Comparison of ENCODE assay signal across 1 cellular context in genomic region chr19:10749435-10750384, GRCh38.
TF ChIP-seq lines count a peak whose summit lies in the region.

No MANE protein-coding gene starts in this region.

TF ChIP-seq in HepG2, 621 proteins besides CTCF, POLR2A, EP300 and RAD21 (continued from another document and continues in another):
- TF ChIP-seq PAXIP1 (CRISPR knock-in tag; conservative IDR thresholded peaks at IDR 0.05) (peak; percentile 68), HIVEP1 (CRISPR knock-in tag; IDR thresholded peaks at IDR 0.05) (no peak), ZNF556 (CRISPR knock-in tag; IDR thresholded peaks at IDR 0.05; ENCODE audit: borderline replicate concordance) (no peak), RFXAP (CRISPR knock-in tag; IDR thresholded peaks at IDR 0.05; ENCODE audit: borderline replicate concordance) (no peak), ZBTB7A (CRISPR knock-in tag; IDR thresholded peaks at IDR 0.05) (no peak), MAFG (CRISPR knock-in tag; IDR thresholded peaks at IDR 0.05) (no peak), ZNF839 (CRISPR knock-in tag; IDR thresholded peaks at IDR 0.05; ENCODE audit: borderline replicate concordance) (no peak), ZBTB38 (CRISPR knock-in tag; IDR thresholded peaks at IDR 0.05) (no peak), KLF6 (CRISPR knock-in tag; IDR thresholded peaks at IDR 0.05) (no peak), U2AF2 (IDR thresholded peaks at IDR 0.05; ENCODE audit: low read depth, low read length) (0 out of 2 replicates have a peak, but pooled peaks have one; percentile 33), JDP2 (CRISPR knock-in tag; IDR thresholded peaks at IDR 0.05; ENCODE audit: borderline replicate concordance) (no peak), HDAC2 (CRISPR knock-in tag; IDR thresholded peaks at IDR 0.05) (peak; percentile 31; the same call in 1 of the 2 replicates), POGZ (CRISPR knock-in tag; IDR thresholded peaks at IDR 0.05) (no peak), ZNF777 (CRISPR knock-in tag; IDR thresholded peaks at IDR 0.05) (no peak), KLF13 (CRISPR knock-in tag; IDR thresholded peaks at IDR 0.05) (no peak), ZNF75D (CRISPR knock-in tag; IDR thresholded peaks at IDR 0.05; ENCODE audit: borderline replicate concordance) (no peak), ZNF136 (CRISPR knock-in tag; IDR thresholded peaks at IDR 0.05; ENCODE audit: low read depth) (no peak), ZBTB40 (IDR thresholded peaks at IDR 0.05) (no peak), ZBTB40 (CRISPR knock-in tag; IDR thresholded peaks at IDR 0.05) (peak; percentile 53; the same call in 1 of the 2 replicates), ZNF496 (CRISPR knock-in tag; IDR thresholded peaks at IDR 0.05; ENCODE audit: insufficient replicate concordance) (no peak), SP5 (CRISPR knock-in tag; IDR thresholded peaks at IDR 0.05; ENCODE audit: borderline replicate concordance, low read depth) (peak; percentile 90), MAFK (conservative IDR thresholded peaks at IDR 0.05 in 1 of 2, IDR thresholded peaks at IDR 0.05 in 1 of 2; ENCODE audit: low read length in 2 of 2) (no peak), GPBP1L1 (CRISPR knock-in tag; IDR thresholded peaks at IDR 0.05) (no peak), GATA4 (IDR thresholded peaks at IDR 0.05; ENCODE audit: borderline replicate concordance, low read depth) (no peak), HNF4A (CRISPR knock-in tag; IDR thresholded peaks at IDR 0.05) (peak; percentile 77), ZNF552 (CRISPR knock-in tag; IDR thresholded peaks at IDR 0.05; ENCODE audit: borderline replicate concordance) (no peak), ZSCAN12 (CRISPR knock-in tag; IDR thresholded peaks at IDR 0.05) (no peak), RORA (CRISPR knock-in tag; IDR thresholded peaks at IDR 0.05) (no peak), TOE1 (CRISPR knock-in tag; IDR thresholded peaks at IDR 0.05) (no peak), ZBTB42 (CRISPR knock-in tag; IDR thresholded peaks at IDR 0.05) (no peak)
- TF ChIP-seq, protein P1, sequence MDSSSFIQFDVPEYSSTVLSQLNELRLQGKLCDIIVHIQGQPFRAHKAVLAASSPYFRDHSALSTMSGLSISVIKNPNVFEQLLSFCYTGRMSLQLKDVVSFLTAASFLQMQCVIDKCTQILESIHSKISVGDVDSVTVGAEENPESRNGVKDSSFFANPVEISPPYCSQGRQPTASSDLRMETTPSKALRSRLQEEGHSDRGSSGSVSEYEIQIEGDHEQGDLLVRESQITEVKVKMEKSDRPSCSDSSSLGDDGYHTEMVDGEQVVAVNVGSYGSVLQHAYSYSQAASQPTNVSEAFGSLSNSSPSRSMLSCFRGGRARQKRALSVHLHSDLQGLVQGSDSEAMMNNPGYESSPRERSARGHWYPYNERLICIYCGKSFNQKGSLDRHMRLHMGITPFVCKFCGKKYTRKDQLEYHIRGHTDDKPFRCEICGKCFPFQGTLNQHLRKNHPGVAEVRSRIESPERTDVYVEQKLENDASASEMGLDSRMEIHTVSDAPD (CRISPR knock-in tag; IDR thresholded peaks at IDR 0.05) = no peak
- TF ChIP-seq, protein P2, sequence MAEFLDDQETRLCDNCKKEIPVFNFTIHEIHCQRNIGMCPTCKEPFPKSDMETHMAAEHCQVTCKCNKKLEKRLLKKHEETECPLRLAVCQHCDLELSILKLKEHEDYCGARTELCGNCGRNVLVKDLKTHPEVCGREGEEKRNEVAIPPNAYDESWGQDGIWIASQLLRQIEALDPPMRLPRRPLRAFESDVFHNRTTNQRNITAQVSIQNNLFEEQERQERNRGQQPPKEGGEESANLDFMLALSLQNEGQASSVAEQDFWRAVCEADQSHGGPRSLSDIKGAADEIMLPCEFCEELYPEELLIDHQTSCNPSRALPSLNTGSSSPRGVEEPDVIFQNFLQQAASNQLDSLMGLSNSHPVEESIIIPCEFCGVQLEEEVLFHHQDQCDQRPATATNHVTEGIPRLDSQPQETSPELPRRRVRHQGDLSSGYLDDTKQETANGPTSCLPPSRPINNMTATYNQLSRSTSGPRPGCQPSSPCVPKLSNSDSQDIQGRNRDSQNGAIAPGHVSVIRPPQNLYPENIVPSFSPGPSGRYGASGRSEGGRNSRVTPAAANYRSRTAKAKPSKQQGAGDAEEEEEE (CRISPR knock-in tag; IDR thresholded peaks at IDR 0.05; ENCODE audit: borderline replicate concordance) = no peak
- TF ChIP-seq, protein P3, sequence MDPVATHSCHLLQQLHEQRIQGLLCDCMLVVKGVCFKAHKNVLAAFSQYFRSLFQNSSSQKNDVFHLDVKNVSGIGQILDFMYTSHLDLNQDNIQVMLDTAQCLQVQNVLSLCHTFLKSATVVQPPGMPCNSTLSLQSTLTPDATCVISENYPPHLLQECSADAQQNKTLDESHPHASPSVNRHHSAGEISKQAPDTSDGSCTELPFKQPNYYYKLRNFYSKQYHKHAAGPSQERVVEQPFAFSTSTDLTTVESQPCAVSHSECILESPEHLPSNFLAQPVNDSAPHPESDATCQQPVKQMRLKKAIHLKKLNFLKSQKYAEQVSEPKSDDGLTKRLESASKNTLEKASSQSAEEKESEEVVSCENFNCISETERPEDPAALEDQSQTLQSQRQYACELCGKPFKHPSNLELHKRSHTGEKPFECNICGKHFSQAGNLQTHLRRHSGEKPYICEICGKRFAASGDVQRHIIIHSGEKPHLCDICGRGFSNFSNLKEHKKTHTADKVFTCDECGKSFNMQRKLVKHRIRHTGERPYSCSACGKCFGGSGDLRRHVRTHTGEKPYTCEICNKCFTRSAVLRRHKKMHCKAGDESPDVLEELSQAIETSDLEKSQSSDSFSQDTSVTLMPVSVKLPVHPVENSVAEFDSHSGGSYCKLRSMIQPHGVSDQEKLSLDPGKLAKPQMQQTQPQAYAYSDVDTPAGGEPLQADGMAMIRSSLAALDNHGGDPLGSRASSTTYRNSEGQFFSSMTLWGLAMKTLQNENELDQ (CRISPR knock-in tag; IDR thresholded peaks at IDR 0.05; ENCODE audit: borderline replicate concordance) = no peak
- TF ChIP-seq, protein P4, sequence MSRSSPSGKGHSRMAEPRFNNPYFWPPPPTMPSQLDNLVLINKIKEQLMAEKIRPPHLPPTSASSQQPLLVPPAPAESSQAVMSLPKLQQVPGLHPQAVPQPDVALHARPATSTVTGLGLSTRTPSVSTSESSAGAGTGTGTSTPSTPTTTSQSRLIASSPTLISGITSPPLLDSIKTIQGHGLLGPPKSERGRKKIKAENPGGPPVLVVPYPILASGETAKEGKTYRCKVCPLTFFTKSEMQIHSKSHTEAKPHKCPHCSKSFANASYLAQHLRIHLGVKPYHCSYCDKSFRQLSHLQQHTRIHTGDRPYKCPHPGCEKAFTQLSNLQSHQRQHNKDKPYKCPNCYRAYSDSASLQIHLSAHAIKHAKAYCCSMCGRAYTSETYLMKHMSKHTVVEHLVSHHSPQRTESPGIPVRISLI (CRISPR knock-in tag; IDR thresholded peaks at IDR 0.05; ENCODE audit: borderline replicate concordance) = no peak
- TF ChIP-seq, protein P5, sequence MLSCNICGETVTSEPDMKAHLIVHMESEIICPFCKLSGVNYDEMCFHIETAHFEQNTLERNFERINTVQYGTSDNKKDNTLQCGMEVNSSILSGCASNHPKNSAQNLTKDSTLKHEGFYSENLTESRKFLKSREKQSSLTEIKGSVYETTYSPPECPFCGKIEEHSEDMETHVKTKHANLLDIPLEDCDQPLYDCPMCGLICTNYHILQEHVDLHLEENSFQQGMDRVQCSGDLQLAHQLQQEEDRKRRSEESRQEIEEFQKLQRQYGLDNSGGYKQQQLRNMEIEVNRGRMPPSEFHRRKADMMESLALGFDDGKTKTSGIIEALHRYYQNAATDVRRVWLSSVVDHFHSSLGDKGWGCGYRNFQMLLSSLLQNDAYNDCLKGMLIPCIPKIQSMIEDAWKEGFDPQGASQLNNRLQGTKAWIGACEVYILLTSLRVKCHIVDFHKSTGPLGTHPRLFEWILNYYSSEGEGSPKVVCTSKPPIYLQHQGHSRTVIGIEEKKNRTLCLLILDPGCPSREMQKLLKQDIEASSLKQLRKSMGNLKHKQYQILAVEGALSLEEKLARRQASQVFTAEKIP (CRISPR knock-in tag; IDR thresholded peaks at IDR 0.05; ENCODE audit: borderline replicate concordance) = no peak
- TF ChIP-seq, protein P6, sequence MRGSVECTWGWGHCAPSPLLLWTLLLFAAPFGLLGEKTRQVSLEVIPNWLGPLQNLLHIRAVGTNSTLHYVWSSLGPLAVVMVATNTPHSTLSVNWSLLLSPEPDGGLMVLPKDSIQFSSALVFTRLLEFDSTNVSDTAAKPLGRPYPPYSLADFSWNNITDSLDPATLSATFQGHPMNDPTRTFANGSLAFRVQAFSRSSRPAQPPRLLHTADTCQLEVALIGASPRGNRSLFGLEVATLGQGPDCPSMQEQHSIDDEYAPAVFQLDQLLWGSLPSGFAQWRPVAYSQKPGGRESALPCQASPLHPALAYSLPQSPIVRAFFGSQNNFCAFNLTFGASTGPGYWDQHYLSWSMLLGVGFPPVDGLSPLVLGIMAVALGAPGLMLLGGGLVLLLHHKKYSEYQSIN (CRISPR knock-in tag; IDR thresholded peaks at IDR 0.05; ENCODE audit: borderline replicate concordance) = no peak
